14 cellular contexts compared by ENCODE assay signal in the genomic region with DNA sequence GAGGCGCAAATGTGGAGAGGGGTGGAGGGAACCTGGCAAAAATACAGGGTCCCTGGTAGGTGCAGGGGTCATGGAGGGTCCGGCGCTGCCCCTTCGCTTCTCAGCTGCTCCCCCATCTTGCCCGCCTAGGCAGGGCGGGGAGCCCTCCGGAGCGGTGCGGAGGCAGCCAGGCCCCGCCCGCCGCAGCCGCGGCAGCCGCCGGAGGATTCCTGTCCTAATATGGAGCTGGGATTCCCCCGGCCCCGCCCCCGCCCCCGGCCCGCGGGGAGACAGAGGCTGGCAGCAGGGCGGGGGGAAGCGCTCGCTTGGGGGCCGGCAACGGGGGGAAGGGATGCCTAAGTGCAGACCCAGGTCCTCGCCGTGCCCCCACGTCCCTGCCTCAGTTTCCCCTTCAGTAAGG.
DNase-seq lines count a peak whose midpoint lies in the region; TF ChIP-seq lines count a peak whose summit lies in the region.
"Had no signal": no experiment of that assay in that cellular context is flagged by ENCODE, and none has a peak within 500 bp of the region (broad histone marks: within the 10 kb centered on the region; RNA-seq: fewer than 3 reads in every experiment).

No MANE protein-coding gene starts in this region.

- in situ Hi-C loops in brain microvascular endothelial cell (cut with HindIII; ENCODE audit: low pct_ligation_motif_present, low sequenced_read_pairs) = no loop called here

- H3K36me3 ChIP-seq in HUES48 (ENCODE audit: control insufficient read depth, insufficient read depth, low read length) (no peaks in the 10 kb centered on the region), iPS-20b (ENCODE audit: insufficient read depth, low read depth, low read length) (0 out of 2 replicates have a peak, but pooled peaks cover 5% of the 10 kb centered on the region), brain microvascular endothelial cell (replicated peaks) (no peaks in the 10 kb centered on the region)

- H3K27ac ChIP-seq in HUES48 (ENCODE audit: low read depth, low read length) (no peak overlapping the region), iPS-20b (ENCODE audit: low read length) (no peak overlapping the region), brain microvascular endothelial cell (no peak overlapping the region)

- TF ChIP-seq CTCF in brain microvascular endothelial cell (IDR thresholded peaks at IDR 0.05; ENCODE audit: low read depth, low read length, missing control alignments) = no peak

- no peaks in the 10 kb centered on the region for H3K9me3 ChIP-seq in HUES48 (ENCODE audit: control insufficient read depth, insufficient read depth, low read length)
- H3K9me3 ChIP-seq in iPS-20b (ENCODE audit: insufficient read depth, low read depth, low read length) = no peaks in the 10 kb centered on the region

- H3K9ac ChIP-seq in HUES48 (ENCODE audit: low read depth, low read length) = no peak overlapping the region; the same call in 1 of the 2 replicates
- peak overlapping the region; percentile 63; the same call in 1 of the 2 replicates for H3K9ac ChIP-seq in iPS-20b (ENCODE audit: low read depth, low read length)

- CTCF ChIA-PET in HEK293T (lab: Yijun Ruan, JAX) = no interaction called here

- H3K27me3 ChIP-seq in HUES48 (ENCODE audit: control insufficient read depth, insufficient read depth, low read length) = peaks cover 26% of the 10 kb centered on the region
- H3K27me3 ChIP-seq in iPS-20b (ENCODE audit: insufficient read depth, low read length) = peaks cover 34% of the 10 kb centered on the region
- peaks cover 19% of the 10 kb centered on the region for H3K27me3 ChIP-seq in brain microvascular endothelial cell (replicated peaks)

- H3K4me1 ChIP-seq in HUES48 (ENCODE audit: control insufficient read depth, insufficient read depth, low read length) (peaks cover 33% of the 10 kb centered on the region), iPS-20b (ENCODE audit: insufficient read depth, low read length) (peaks cover 24% of the 10 kb centered on the region)

- peak; percentile 52 for DNase-seq in DMS79 treated with DMSO at 0.1 percent for 48 hours (lab: John Stamatoyannopoulos, UW)
- no peak for DNase-seq in DMS79 (lab: John Stamatoyannopoulos, UW)
- DNase-seq in NCI-H82 treated with DMSO at 0.1 percent for 48 hours (lab: John Stamatoyannopoulos, UW; ENCODE audit: unreplicated experiment) = peak; percentile 14
- DNase-seq in GM03348 (ENCODE audit: low spot score) = no peak
- no peak for DNase-seq in brain microvascular endothelial cell
- DNase-seq in HEK293T (ENCODE audit: extremely low spot score) = no peak
- DNase-seq: activated B cell treated with CpG ODN at 0.5 μM for 24 hours; activated T-cell treated with anti-CD3 and anti-CD28 coated beads for 4 hours; CD4-positive, alpha-beta memory T cell; HFFc6; IMR-90; stimulated activated CD4-positive, alpha-beta T cell treated with anti-CD3 and anti-CD28 coated beads, Interleukin-12 subunit alpha, Interleukin-12 subunit beta, amount 100 ng/mL, for 4 hours had no signal

- H3K4me3 ChIP-seq in HUES48 (ENCODE audit: low read depth, low read length) (peak overlapping the region; percentile 61), iPS-20b (ENCODE audit: low read length) (peak overlapping the region; percentile 68), brain microvascular endothelial cell (ENCODE audit: low read depth, low read length) (no peak overlapping the region)

- POLR2A ChIA-PET in HEK293T (lab: Yijun Ruan, JAX) = interaction anchor here (1.2 kb wide), 1 partner anchor 9 kb away, joined by 3 read pairs; no protein-coding TSS in a partner anchor

TF ChIP-seq in HEK293T, 16 proteins besides CTCF, POLR2A, EP300 and RAD21:
- TF ChIP-seq LEF1 (IDR thresholded peaks at IDR 0.05; ENCODE audit: borderline replicate concordance) (no peak), CTBP1 (IDR thresholded peaks at IDR 0.05; ENCODE audit: borderline replicate concordance) (no peak), HDGF (IDR thresholded peaks at IDR 0.05; ENCODE audit: borderline replicate concordance) (no peak), FOXK2 (IDR thresholded peaks at IDR 0.05) (no peak), NFRKB (IDR thresholded peaks at IDR 0.05) (no peak)

Comparison
In these comparisons a context has a peak if more than half of its experiments do, and no peak if none do; other contexts are left out.
1. DNase-seq: peak in DMS79 treated with DMSO at 0.1 percent for 48 hours (single experiment) and NCI-H82 treated with DMSO at 0.1 percent for 48 hours (single experiment); none in DMS79 (single experiment), GM03348 (single experiment), brain microvascular endothelial cell (single experiment) and HEK293T (single experiment).